6 cellular contexts compared by ENCODE assay signal in the genomic region with DNA sequence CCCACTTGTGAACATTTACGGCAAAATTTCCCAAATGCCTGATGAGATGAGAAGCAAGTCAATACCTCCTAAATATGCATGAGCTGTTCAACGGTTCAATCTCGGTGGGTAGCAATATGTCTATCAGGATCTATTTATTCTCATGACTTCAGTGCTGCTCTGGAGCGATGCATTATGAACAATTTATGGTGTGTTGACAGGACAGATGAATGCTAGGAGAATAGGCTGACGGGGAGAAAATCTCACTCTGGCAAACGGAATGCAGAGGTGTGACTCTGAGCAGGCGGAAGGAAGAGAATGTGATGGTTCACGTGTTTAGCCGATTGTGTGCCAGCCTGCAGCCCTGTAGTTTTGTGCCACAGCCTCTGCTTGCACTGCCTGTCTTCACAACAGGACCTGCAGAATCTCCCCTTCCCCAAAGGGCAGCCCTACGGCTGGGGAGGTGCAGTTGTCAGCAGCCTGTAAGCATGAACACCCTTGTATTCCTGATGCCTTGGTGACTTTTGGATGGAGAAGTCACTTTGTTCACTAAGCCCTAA.
"Had no signal": no experiment of that assay in that cellular context is flagged by ENCODE, and none has a peak within 500 bp of the region (broad histone marks: within the 10 kb centered on the region; RNA-seq: fewer than 3 reads in every experiment).

No MANE protein-coding gene starts in this region.

- H3K4me1 Mint-ChIP-seq: IgD-negative memory B cell had no signal

- H3K36me3 Mint-ChIP-seq: IgD-negative memory B cell had no signal

- H3K4me3 Mint-ChIP-seq: HFFc6, IgD-negative memory B cell had no signal

- DNase-seq: GOT3, H7, HFFc6 had no signal

- H3K4me3 ChIP-seq: HAP-1 had no signal

- H3K27me3 Mint-ChIP-seq: IgD-negative memory B cell had no signal

- H3K36me3 ChIP-seq: HAP-1 had no signal

- H3K27ac Mint-ChIP-seq: HFFc6, IgD-negative memory B cell had no signal

- H3K9me3 ChIP-seq: HAP-1 had no signal

- H3K27ac ChIP-seq: HL-60 had no signal
